Comparison of ENCODE assay signal across 21 cellular contexts in the genomic region with DNA sequence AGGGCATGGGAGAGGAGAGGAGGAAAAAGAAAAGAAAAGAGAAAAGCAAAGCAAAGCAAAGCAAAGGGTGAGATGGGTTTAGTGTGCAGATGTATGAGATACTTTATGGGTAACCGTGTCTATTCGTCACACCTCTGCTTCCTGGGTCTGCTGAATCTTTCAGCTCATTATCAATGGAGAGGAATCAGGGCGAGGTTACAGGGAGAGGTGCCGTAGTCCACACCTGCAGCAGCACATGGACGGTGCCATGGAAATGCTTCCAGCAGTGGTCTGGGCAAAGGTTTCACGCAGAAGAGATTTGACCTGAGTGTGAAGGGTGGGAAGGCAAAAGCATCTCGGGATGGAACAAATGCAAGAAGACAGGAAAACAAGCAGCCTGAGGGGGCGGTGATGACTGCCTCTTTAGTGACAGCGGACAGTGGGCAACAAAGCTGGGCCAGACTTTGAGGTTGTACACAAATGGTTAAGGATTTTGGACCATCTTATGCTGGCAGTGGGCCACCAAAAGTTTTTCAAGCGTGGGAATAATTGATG.
"Had no signal": no experiment of that assay in that cellular context is flagged by ENCODE, and none has a peak within 500 bp of the region (broad histone marks: within the 10 kb centered on the region; RNA-seq: fewer than 3 reads in every experiment).

No MANE protein-coding gene starts in this region.

- H3K4me3 ChIP-seq: coronary artery, lung, sigmoid colon, SJSA1, suprapubic skin had no signal

- H3K4me1 Mint-ChIP-seq: activated naive CD4-positive, alpha-beta T cell treated with anti-CD3 and anti-CD28 coated beads, Interleukin-2, amount 50 U/mL, for 24 hours had no signal

- H3K36me3 ChIP-seq: sigmoid colon, SJSA1, suprapubic skin had no signal

- H3K27ac Mint-ChIP-seq: activated CD8-positive, alpha-beta T cell treated with anti-CD3 and anti-CD28 coated beads, Interleukin-2, amount 10 ng/mL, durations not matched to agents 7 days and 5 days; activated naive CD4-positive, alpha-beta T cell treated with anti-CD3 and anti-CD28 coated beads, Interleukin-2, amount 50 U/mL, for 24 hours; nephron progenitor cell had no signal

- DNase-seq: activated CD4-positive, alpha-beta T cell treated with anti-CD3 and anti-CD28 coated beads for 1 hour; activated CD4-positive, alpha-beta T cell treated with anti-CD3 and anti-CD28 coated beads, Interleukin-2, amount 50 U/mL, for 1 hour; activated CD8-positive, alpha-beta T cell treated with anti-CD3 and anti-CD28 coated beads, Interleukin-2, amount 10 ng/mL, durations not matched to agents 7 days and 5 days; activated gamma-delta T cell treated with Interleukin-2 at 50 U/mL for 16 hours; anterior cingulate cortex; central memory CD4-positive, alpha-beta T cell; midbrain; nephron progenitor cell; nucleus accumbens; sigmoid colon; stimulated activated CD4-positive, alpha-beta T cell treated with anti-CD3 and anti-CD28 coated beads, Interleukin-4, amount 100 ng/mL, for 1 hour; stimulated activated naive CD4-positive, alpha-beta T cell treated with Interleukin-2 at 50 U/mL for 16 hours; T-helper 9 cell; trophoblast cell had no signal

- H3K36me3 Mint-ChIP-seq: brain had no signal

- H3K9me3 Mint-ChIP-seq: activated naive CD4-positive, alpha-beta T cell treated with anti-CD3 and anti-CD28 coated beads, Interleukin-2, amount 50 U/mL, for 24 hours; brain; nephron progenitor cell had no signal

- H3K27ac ChIP-seq: coronary artery, sigmoid colon, SJSA1, suprapubic skin had no signal

- H3K27me3 ChIP-seq: sigmoid colon, SJSA1, suprapubic skin had no signal

- H3K9me3 ChIP-seq: sigmoid colon, SJSA1, suprapubic skin had no signal

- ATAC-seq: activated CD8-positive, alpha-beta T cell treated with anti-CD3 and anti-CD28 coated beads, Interleukin-2, amount 10 ng/mL, durations not matched to agents 7 days and 5 days; left lobe of liver had no signal

- H3K4me3 Mint-ChIP-seq: activated CD8-positive, alpha-beta T cell treated with anti-CD3 and anti-CD28 coated beads, Interleukin-2, amount 10 ng/mL, durations not matched to agents 7 days and 5 days; activated naive CD4-positive, alpha-beta T cell treated with anti-CD3 and anti-CD28 coated beads, Interleukin-2, amount 50 U/mL, for 24 hours; brain; nephron progenitor cell had no signal
